In genomic region chr14:94144765-94145164, GRCh38 we compare ENCODE assay signal across 14 cellular contexts. TPM values are rescaled to one million over a fixed set of nuclear protein-coding genes. Genes with fewer than 3 reads are reported as not detected.
DNase-seq lines count a peak whose midpoint lies in the region; TF ChIP-seq lines count a peak whose summit lies in the region.
"Had no signal": no experiment of that assay in that cellular context is flagged by ENCODE, and none has a peak within 500 bp of the region (broad histone marks: within the 10 kb centered on the region; RNA-seq: fewer than 3 reads in every experiment).

No MANE protein-coding gene starts in this region.

- POLR2A ChIA-PET in OCI-LY7 (lab: Charles Lee): no interaction called here

- H3K4me1 Mint-ChIP-seq in activated naive CD4-positive, alpha-beta T cell treated with anti-CD3 and anti-CD28 coated beads, Interleukin-2, amount 50 U/mL, for 24 hours: peaks cover 11% of the 10 kb centered on the region
- H3K4me1 Mint-ChIP-seq in activated T-cell treated with anti-CD3 and anti-CD28 coated beads, Interleukin-2, amount 50 U/mL, for 24 hours (ENCODE audit: low read depth): peaks cover 20% of the 10 kb centered on the region

- H3K36me3 ChIP-seq in OCI-LY7 (ENCODE audit: insufficient read depth, low read length): no peaks in the 10 kb centered on the region
- H3K36me3 ChIP-seq: stomach had no signal

- no peak for DNase-seq in activated naive CD4-positive, alpha-beta T cell treated with anti-CD3 and anti-CD28 coated beads, Interleukin-2, amount 50 U/mL, for 16 hours
- DNase-seq in OCI-LY7 (ENCODE audit: low spot score) (no peak), fibroblast of the conjunctiva (ENCODE audit: low read depth) (peak; percentile 4), posterior vena cava (ENCODE audit: low spot score) (peak; percentile 60), COLO668 (lab: John Stamatoyannopoulos, UW; ENCODE audit: unreplicated experiment) (no peak)
- DNase-seq in activated T-cell treated with anti-CD3 and anti-CD28 coated beads, Interleukin-2, amount 50 U/mL, for 24 hours: no peak
- no peak for DNase-seq in activated CD4-positive, CD25-positive, alpha-beta regulatory T cell treated with anti-CD3 and anti-CD28 coated beads, Interleukin-2, amount 50 U/mL, for 72 hours
- DNase-seq: amygdala, NCI-H2081 treated with DMSO at 0.1 percent for 48 hours, right cardiac atrium, stomach, T-helper 17 cell had no signal

- intact Hi-C loops in OCI-LY7 (cut with micrococcal nuclease; ENCODE audit: unreplicated experiment): no loop called here
- intact Hi-C loops in posterior vena cava (cut with DNase I): no loop called here

- H3K4me3 Mint-ChIP-seq in activated naive CD4-positive, alpha-beta T cell treated with anti-CD3 and anti-CD28 coated beads, Interleukin-2, amount 50 U/mL, for 24 hours: no peak overlapping the region
- no peak overlapping the region for H3K4me3 Mint-ChIP-seq in activated T-cell treated with anti-CD3 and anti-CD28 coated beads, Interleukin-2, amount 50 U/mL, for 24 hours
- H3K4me3 Mint-ChIP-seq: B cell, T-helper 17 cell had no signal

- H2AFZ ChIP-seq in OCI-LY7 (ENCODE audit: low read length): peak overlapping the region; percentile 65

- H3K9me3 ChIP-seq in OCI-LY7 (ENCODE audit: low read length): no peaks in the 10 kb centered on the region
- H3K9me3 ChIP-seq: stomach had no signal

- no peak overlapping the region for H3K4me2 ChIP-seq in OCI-LY7 (ENCODE audit: low read length)

- no peaks in the 10 kb centered on the region for H3K9me2 ChIP-seq in OCI-LY7 (ENCODE audit: insufficient read depth, low read length)

- no peak overlapping the region for H3K4me3 ChIP-seq in OCI-LY7 (ENCODE audit: low read depth, low read length, poor library complexity, severe bottlenecking)
- H3K4me3 ChIP-seq: stomach had no signal

- TF ChIP-seq CTCF in OCI-LY7 (conservative IDR thresholded peaks at IDR 0.05; ENCODE audit: low read length): no peak

- H3K27ac ChIP-seq in OCI-LY7 (ENCODE audit: low read depth, low read length, poor library complexity, severe bottlenecking): no peak overlapping the region
- H3K27ac ChIP-seq: stomach had no signal

- no peaks in the 10 kb centered on the region for H3K36me3 Mint-ChIP-seq in activated naive CD4-positive, alpha-beta T cell treated with anti-CD3 and anti-CD28 coated beads, Interleukin-2, amount 50 U/mL, for 24 hours
- H3K36me3 Mint-ChIP-seq in activated T-cell treated with anti-CD3 and anti-CD28 coated beads, Interleukin-2, amount 50 U/mL, for 24 hours (ENCODE audit: low read depth): no peaks in the 10 kb centered on the region

- peak overlapping the region; percentile 66 for H3K27ac Mint-ChIP-seq in activated naive CD4-positive, alpha-beta T cell treated with anti-CD3 and anti-CD28 coated beads, Interleukin-2, amount 50 U/mL, for 24 hours
- H3K27ac Mint-ChIP-seq in activated T-cell treated with anti-CD3 and anti-CD28 coated beads, Interleukin-2, amount 50 U/mL, for 24 hours: no peak overlapping the region
- H3K27ac Mint-ChIP-seq: B cell, T-helper 17 cell had no signal

- no TSS peak for BruUV-seq in OCI-LY7 (replicated peaks; lab: Mats Ljungman, UMichigan)

- CTCF ChIA-PET in OCI-LY7 (lab: Charles Lee; ENCODE audit: unreplicated experiment): interaction anchor here (1.3 kb wide), 1 partner anchor 12 kb away, joined by 5 read pairs; no protein-coding TSS in a partner anchor

- no peaks in the 10 kb centered on the region for H3K79me2 ChIP-seq in OCI-LY7 (ENCODE audit: insufficient read depth, low read depth, low read length)

- H3K9me3 Mint-ChIP-seq in activated naive CD4-positive, alpha-beta T cell treated with anti-CD3 and anti-CD28 coated beads, Interleukin-2, amount 50 U/mL, for 24 hours: no peaks in the 10 kb centered on the region
- no peaks in the 10 kb centered on the region for H3K9me3 Mint-ChIP-seq in activated T-cell treated with anti-CD3 and anti-CD28 coated beads, Interleukin-2, amount 50 U/mL, for 24 hours

- no peaks in the 10 kb centered on the region for H4K20me1 ChIP-seq in OCI-LY7 (ENCODE audit: insufficient read depth, low read length)

- H3K27me3 Mint-ChIP-seq in activated naive CD4-positive, alpha-beta T cell treated with anti-CD3 and anti-CD28 coated beads, Interleukin-2, amount 50 U/mL, for 24 hours: no peaks in the 10 kb centered on the region
- H3K27me3 Mint-ChIP-seq in activated T-cell treated with anti-CD3 and anti-CD28 coated beads, Interleukin-2, amount 50 U/mL, for 24 hours: no peaks in the 10 kb centered on the region
- H3K27me3 Mint-ChIP-seq: T-helper 17 cell had no signal

- H3K4me1 ChIP-seq in OCI-LY7 (ENCODE audit: insufficient read depth, low read length, poor library complexity, severe bottlenecking): peaks cover 16% of the 10 kb centered on the region
- H3K4me1 ChIP-seq: stomach had no signal

RNA-seq across cellular contexts. Expression of gene IFI27L2, which starts 15.4 kb away (rescaled TPM):
- total RNA-seq in OCI-LY7 (2014; rRNA removed; shearing (Covaris generic)): 94.2 and 102 TPM in 2 replicates
- total RNA-seq in OCI-LY7 (2022): 52.6 and 55.1 TPM in 2 replicates
- total RNA-seq in posterior vena cava: 10 to 100 TPM; 39.7 to 43.1 TPM

RNA-seq across cellular contexts. Expression of gene PPP4R4, which starts 29.4 kb away (rescaled TPM):
- 0.54 and 1.7 TPM in 2 replicates for total RNA-seq in OCI-LY7 (2014; rRNA removed; shearing (Covaris generic))
- 0.93 and 1.00 TPM in 2 replicates for total RNA-seq in OCI-LY7 (2022)
- total RNA-seq in posterior vena cava: under 1 TPM; 0.32 to 0.38 TPM
- total RNA-seq: B cell had no signal

RNA-seq across cellular contexts. Expression of gene IFI27, which starts 34.2 kb away (rescaled TPM):
- total RNA-seq in OCI-LY7 (2014; rRNA removed; shearing (Covaris generic)): 0.63 and 0.90 TPM in 2 replicates
- total RNA-seq in OCI-LY7 (2022) (1.3 and 1.5 TPM in 2 replicates), posterior vena cava (100 to 1,000 TPM; 122 to 282 TPM)

Comparison
In these comparisons a context has a peak if more than half of its experiments do, and no peak if none do; other contexts are left out.
1. DNase-seq: peak in fibroblast of the conjunctiva (single experiment) and posterior vena cava (single experiment); none in activated naive CD4-positive, alpha-beta T cell treated with anti-CD3 and anti-CD28 coated beads, Interleukin-2, amount 50 U/mL, for 16 hours (single experiment), OCI-LY7 (single experiment), activated T-cell treated with anti-CD3 and anti-CD28 coated beads, Interleukin-2, amount 50 U/mL, for 24 hours (single experiment), COLO668 (single experiment) and activated CD4-positive, CD25-positive, alpha-beta regulatory T cell treated with anti-CD3 and anti-CD28 coated beads, Interleukin-2, amount 50 U/mL, for 72 hours (single experiment).
2. RNA of gene IFI27, which starts 34.2 kb away (total RNA-seq): 122 to 282 TPM in posterior vena cava; 0.63 to 1.5 TPM in OCI-LY7; every median in the first group is over 10 times any median in the second.